In genomic region chr7:131897790-131898165, GRCh38 we compare ENCODE assay signal across 20 cellular contexts.
DNase-seq lines count a peak whose midpoint lies in the region; ATAC-seq, FAIRE-seq and TF ChIP-seq lines count a peak whose summit lies in the region.
"Had no signal": no experiment of that assay in that cellular context is flagged by ENCODE, and none has a peak within 500 bp of the region (broad histone marks: within the 10 kb centered on the region; RNA-seq: fewer than 3 reads in every experiment).

No MANE protein-coding gene starts in this region.

- peaks cover 23% of the 10 kb centered on the region for H3K4me1 Mint-ChIP-seq in astrocyte (ENCODE audit: low read depth, unreplicated experiment)

- H2BK5ac ChIP-seq in mesendoderm (ENCODE audit: low read length) = no peak overlapping the region

- H3K9me3 ChIP-seq in astrocyte (ENCODE audit: insufficient read depth, low read depth, low read length) = no peaks in the 10 kb centered on the region
- no peaks in the 10 kb centered on the region for H3K9me3 ChIP-seq in prostate gland
- H3K9me3 ChIP-seq: BE2C, Peyer's patch had no signal

- H3K36me3 Mint-ChIP-seq in astrocyte (ENCODE audit: low read depth, unreplicated experiment) = peaks cover 5% of the 10 kb centered on the region

- H3K27ac ChIP-seq in astrocyte (ENCODE audit: low read depth, low read length) (peak overlapping the region; percentile 96), mesendoderm (ENCODE audit: low read depth, low read length) (no peak overlapping the region), prostate gland (no peak overlapping the region)
- H3K27ac ChIP-seq: Peyer's patch, SK-N-MC had no signal

- TF ChIP-seq CTCF in astrocyte (IDR thresholded peaks at IDR 0.05; ENCODE audit: insufficient read depth, low read depth, low read length) (no peak), prostate gland (IDR thresholded peaks at IDR 0.05) (no peak)

- no peak for FAIRE-seq in astrocyte (lab: Jason Lieb, UNC)
- FAIRE-seq: HepG2 had no signal

- DNase-seq in NCI-H82 (lab: John Stamatoyannopoulos, UW) = peak; percentile 28
- no peak for DNase-seq in NCI-H82 treated with DMSO at 0.1 percent for 48 hours (lab: John Stamatoyannopoulos, UW; ENCODE audit: unreplicated experiment)
- DNase-seq in astrocyte (ENCODE audit: low read depth) = no peak
- DNase-seq in mesendoderm = peak; percentile 46
- DNase-seq in COLO829 (ENCODE audit: low spot score) = no peak
- DNase-seq in midbrain (lab: John Stamatoyannopoulos, UW) = no peak
- no peak for DNase-seq in prostate gland (ENCODE audit: low spot score)
- DNase-seq: 8988T; BE2C; CD4-positive, alpha-beta T cell; DMS153; GF-D8; HCEC 1CT; NCI-H526; NK-92 treated with Interleukin-12 subunit alpha and Interleukin-12 subunit beta, amount 100 ng/mL, for 24 hours; Peyer's patch had no signal

- H3K4me1 ChIP-seq in astrocyte (ENCODE audit: insufficient read depth, low read length) = peaks cover 47% of the 10 kb centered on the region
- peaks cover 23% of the 10 kb centered on the region for H3K4me1 ChIP-seq in mesendoderm (ENCODE audit: control insufficient read depth, low read depth, low read length)
- H3K4me1 ChIP-seq in prostate gland (replicated peaks) = no peaks in the 10 kb centered on the region
- H3K4me1 ChIP-seq: Peyer's patch had no signal

- intact Hi-C loops in prostate gland (cut with DNase I) = no loop called here

- H3K79me1 ChIP-seq in mesendoderm (ENCODE audit: low read length) = no peaks in the 10 kb centered on the region

- H3K36me3 ChIP-seq in astrocyte (ENCODE audit: insufficient read depth, low read length) (no peaks in the 10 kb centered on the region), mesendoderm (ENCODE audit: control insufficient read depth, insufficient read depth, low read length) (no peaks in the 10 kb centered on the region), prostate gland (no peaks in the 10 kb centered on the region)
- H3K36me3 ChIP-seq: BE2C, Peyer's patch had no signal

- H3K79me2 ChIP-seq in astrocyte (ENCODE audit: insufficient read depth, low read length) = no peaks in the 10 kb centered on the region
- no peaks in the 10 kb centered on the region for H3K79me2 ChIP-seq in mesendoderm (ENCODE audit: control insufficient read depth, insufficient read depth, low read length)

- no peaks in the 10 kb centered on the region for H3K27me3 ChIP-seq in astrocyte (ENCODE audit: insufficient read depth, low read length)
- no peaks in the 10 kb centered on the region for H3K27me3 ChIP-seq in mesendoderm (ENCODE audit: insufficient read depth, low read length, poor library complexity)
- no peaks in the 10 kb centered on the region for H3K27me3 ChIP-seq in prostate gland (replicated peaks; ENCODE audit: insufficient read depth)
- H3K27me3 ChIP-seq: BE2C, Peyer's patch had no signal

- no peak overlapping the region for H3K4me3 ChIP-seq in astrocyte (ENCODE audit: insufficient read depth, low read depth, low read length)
- no peak overlapping the region for H3K4me3 ChIP-seq in mesendoderm (ENCODE audit: low read length)
- no peak overlapping the region for H3K4me3 ChIP-seq in prostate gland
- H3K4me3 ChIP-seq: Peyer's patch, SK-N-MC had no signal

- no peak overlapping the region for H3K23ac ChIP-seq in mesendoderm (ENCODE audit: low read length)

- peak overlapping the region; percentile 38 for H3K56ac ChIP-seq in mesendoderm (ENCODE audit: low read length)

- H3K4me3 Mint-ChIP-seq in astrocyte (ENCODE audit: unreplicated experiment) = no peak overlapping the region
- H3K4me3 Mint-ChIP-seq: CD4-positive, alpha-beta T cell had no signal

- no peak overlapping the region for H3K4ac ChIP-seq in mesendoderm (ENCODE audit: low read depth, low read length)

- no peak for TF ChIP-seq POLR2A in prostate gland (IDR thresholded peaks at IDR 0.05)

- no CpG with 5 or more reads among the region's 2 CpGs for WGBS in mesendoderm (ENCODE audit: extremely low coverage, insufficient coverage, low lambda C conversion rate)
- 65% methylated on average over 2 of the region's 2 CpGs for WGBS in prostate gland

- H4K5ac ChIP-seq in mesendoderm (ENCODE audit: low read length) = no peak overlapping the region

- no peak overlapping the region for H2BK15ac ChIP-seq in mesendoderm (replicated peaks; ENCODE audit: low read depth)

- H3K27me3 Mint-ChIP-seq in astrocyte (ENCODE audit: low read depth, unreplicated experiment) = peaks cover 12% of the 10 kb centered on the region
- H3K27me3 Mint-ChIP-seq: CD4-positive, alpha-beta T cell had no signal

- no peak overlapping the region for H2AK5ac ChIP-seq in mesendoderm (ENCODE audit: low read length)

- no peak overlapping the region for H3K18ac ChIP-seq in mesendoderm (ENCODE audit: low read length)

- no peak for ATAC-seq in HG03097 (IDR thresholded peaks at IDR 0.05; ENCODE audit: low FRiP score, unreplicated experiment)
- ATAC-seq: HepG2, Right ventricle myocardium inferior had no signal

- peak overlapping the region; percentile 73 for H3K4me2 ChIP-seq in astrocyte (ENCODE audit: low read length)
- H3K4me2 ChIP-seq in mesendoderm (ENCODE audit: low read length) = no peak overlapping the region

- H3K9me3 Mint-ChIP-seq in astrocyte (ENCODE audit: unreplicated experiment) = peaks cover 2% of the 10 kb centered on the region
- H3K9me3 Mint-ChIP-seq: CD4-positive, alpha-beta T cell had no signal

- no peak overlapping the region for H4K8ac ChIP-seq in mesendoderm (ENCODE audit: low read depth, low read length)

- H2BK120ac ChIP-seq in mesendoderm (ENCODE audit: low read depth, low read length) = no peak overlapping the region

- H3K27ac Mint-ChIP-seq in astrocyte (ENCODE audit: unreplicated experiment) = no peak overlapping the region
- H3K27ac Mint-ChIP-seq: CD4-positive, alpha-beta T cell had no signal

- no peaks in the 10 kb centered on the region for H4K20me1 ChIP-seq in astrocyte (ENCODE audit: insufficient read depth, low read length)

- no peak overlapping the region for H2AFZ ChIP-seq in astrocyte (ENCODE audit: low read depth, low read length)

- peak overlapping the region; percentile 23 for H3K9ac ChIP-seq in astrocyte (ENCODE audit: low read length)
- no peak overlapping the region for H3K9ac ChIP-seq in mesendoderm (ENCODE audit: low read length)

Comparison
In these comparisons a context has a peak if more than half of its experiments do, and no peak if none do; other contexts are left out.
1. DNase-seq: peak in NCI-H82 (single experiment) and mesendoderm (single experiment); none in NCI-H82 treated with DMSO at 0.1 percent for 48 hours (single experiment), astrocyte (single experiment), COLO829 (single experiment), midbrain (single experiment) and prostate gland (single experiment).